ENCODE assay signal across 1 cellular context in genomic region chr15:57320543-57321220, GRCh38.
TF ChIP-seq lines count a peak whose summit lies in the region.

No MANE protein-coding gene starts in this region.

TF ChIP-seq in K562, 482 proteins besides CTCF, POLR2A, EP300 and RAD21 (continued from another document and continues in another):
- TF ChIP-seq ZBTB9 (CRISPR knock-in tag; IDR thresholded peaks at IDR 0.05), result no peak
- TF ChIP-seq PHB (CRISPR knock-in tag; IDR thresholded peaks at IDR 0.05), result no peak
- TF ChIP-seq RB1 (IDR thresholded peaks at IDR 0.05; ENCODE audit: low read depth), result peak; percentile 46; the same call in 1 of the 2 replicates
- TF ChIP-seq CEBPB (tag; IDR thresholded peaks at IDR 0.05), result no peak
- TF ChIP-seq ZNF444 (CRISPR knock-in tag; IDR thresholded peaks at IDR 0.05), result no peak; the same call in 1 of the 2 replicates
- no peak for TF ChIP-seq TARDBP (IDR thresholded peaks at IDR 0.05)
- peak; percentile 95 for TF ChIP-seq SPI1 (IDR thresholded peaks at IDR 0.05; ENCODE audit: borderline replicate concordance, low read depth, low read length)
- no peak for TF ChIP-seq HLTF (IDR thresholded peaks at IDR 0.05)
- 0 out of 2 replicates have a peak, but pooled peaks have one; percentile 34 for TF ChIP-seq DMBX1 (CRISPR knock-in tag; IDR thresholded peaks at IDR 0.05; ENCODE audit: borderline replicate concordance)
- TF ChIP-seq MCM2 (IDR thresholded peaks at IDR 0.05; ENCODE audit: low read depth), result no peak
- no peak for TF ChIP-seq TEAD1 (CRISPR knock-in tag; IDR thresholded peaks at IDR 0.05)
- no peak for TF ChIP-seq ZNF354B (CRISPR knock-in tag; IDR thresholded peaks at IDR 0.05)
- no peak for TF ChIP-seq ZC3H11A (IDR thresholded peaks at IDR 0.05; ENCODE audit: low read depth, low read length)
- no peak for TF ChIP-seq MGA (IDR thresholded peaks at IDR 0.05)
- no peak for TF ChIP-seq ARNT (IDR thresholded peaks at IDR 0.05)
- TF ChIP-seq RBM17 (IDR thresholded peaks at IDR 0.05; ENCODE audit: borderline replicate concordance, low read depth, low read length), result no peak
- no peak for TF ChIP-seq HDAC3 (IDR thresholded peaks at IDR 0.05; ENCODE audit: borderline replicate concordance, partially characterized antibody)
- no peak for TF ChIP-seq ZNF274 (IDR thresholded peaks at IDR 0.05; ENCODE audit: borderline replicate concordance, low read depth, low read length)
- 0 out of 2 replicates have a peak, but pooled peaks have one; percentile 54 for TF ChIP-seq ZNF224 (CRISPR knock-in tag; IDR thresholded peaks at IDR 0.05)
- no peak for TF ChIP-seq NCOR1 (IDR thresholded peaks at IDR 0.05)
- TF ChIP-seq ZBTB34 (CRISPR knock-in tag; IDR thresholded peaks at IDR 0.05), result no peak
- no peak for TF ChIP-seq SMC3 (conservative IDR thresholded peaks at IDR 0.05; ENCODE audit: insufficient read depth, low read depth, low read length)
- TF ChIP-seq ZNF512 (tag; IDR thresholded peaks at IDR 0.05), result no peak
- no peak for TF ChIP-seq TSHZ1 (CRISPR knock-in tag; IDR thresholded peaks at IDR 0.05)
- TF ChIP-seq ATF2 (CRISPR knock-in tag; IDR thresholded peaks at IDR 0.05), result no peak
- TF ChIP-seq TAF15 (IDR thresholded peaks at IDR 0.05; ENCODE audit: low read depth, low read length), result no peak
- TF ChIP-seq NR2F6 (CRISPR knock-in tag; IDR thresholded peaks at IDR 0.05), result no peak
- no peak for TF ChIP-seq RNF219 (CRISPR knock-in tag; IDR thresholded peaks at IDR 0.05)
- no peak for TF ChIP-seq E2F4 (CRISPR knock-in tag; IDR thresholded peaks at IDR 0.05; ENCODE audit: low read depth)
- no peak for TF ChIP-seq CHD4 (IDR thresholded peaks at IDR 0.05; ENCODE audit: insufficient read depth, insufficient replicate concordance, low read depth, low read length, poor library complexity, severe bottlenecking)
- TF ChIP-seq FOXA3 (CRISPR knock-in tag; conservative IDR thresholded peaks at IDR 0.05 in 1 of 2, IDR thresholded peaks at IDR 0.05 in 1 of 2), result 0 out of 4 replicates have a peak, but pooled peaks of 1 of the 2 experiments have one; percentile 18
- no peak for TF ChIP-seq CBX8 (IDR thresholded peaks at IDR 0.05; ENCODE audit: borderline replicate concordance, extremely low read depth, low read depth, low read length, poor library complexity, severe bottlenecking)
- no peak for TF ChIP-seq ZNF24 (IDR thresholded peaks at IDR 0.05)
- no peak for TF ChIP-seq ZSCAN32 (CRISPR knock-in tag; IDR thresholded peaks at IDR 0.05)
